Comparison of ENCODE assay signal across 1 cellular context in genomic region chr14:87992720-87993484, GRCh38.
TF ChIP-seq lines count a peak whose summit lies in the region.

TSS of gene GALC (minus strand) at chr14:87993182. CDS start at chr14:87993164, 18 bp downstream.

TF ChIP-seq in SK-N-SH, 30 proteins besides CTCF, POLR2A, EP300 and RAD21 (continued from another document):
- no peak for TF ChIP-seq REST (IDR thresholded peaks at IDR 0.05; ENCODE audit: low read depth, low read length)
- TF ChIP-seq, protein P1, sequence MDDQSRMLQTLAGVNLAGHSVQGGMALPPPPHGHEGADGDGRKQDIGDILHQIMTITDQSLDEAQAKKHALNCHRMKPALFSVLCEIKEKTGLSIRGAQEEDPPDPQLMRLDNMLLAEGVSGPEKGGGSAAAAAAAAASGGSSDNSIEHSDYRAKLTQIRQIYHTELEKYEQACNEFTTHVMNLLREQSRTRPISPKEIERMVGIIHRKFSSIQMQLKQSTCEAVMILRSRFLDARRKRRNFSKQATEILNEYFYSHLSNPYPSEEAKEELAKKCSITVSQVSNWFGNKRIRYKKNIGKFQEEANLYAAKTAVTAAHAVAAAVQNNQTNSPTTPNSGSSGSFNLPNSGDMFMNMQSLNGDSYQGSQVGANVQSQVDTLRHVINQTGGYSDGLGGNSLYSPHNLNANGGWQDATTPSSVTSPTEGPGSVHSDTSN (IDR thresholded peaks at IDR 0.05), result no peak
- no peak for TF ChIP-seq SIN3A (IDR thresholded peaks at IDR 0.05; ENCODE audit: borderline replicate concordance, low read depth, low read length)
- TF ChIP-seq MEF2A (IDR thresholded peaks at IDR 0.05; ENCODE audit: borderline replicate concordance, low read depth), result no peak
- TF ChIP-seq FOSL2 (IDR thresholded peaks at IDR 0.05; ENCODE audit: borderline replicate concordance, low read depth), result no peak
- no peak for TF ChIP-seq TCF12 (IDR thresholded peaks at IDR 0.05)
